In the genomic region with DNA sequence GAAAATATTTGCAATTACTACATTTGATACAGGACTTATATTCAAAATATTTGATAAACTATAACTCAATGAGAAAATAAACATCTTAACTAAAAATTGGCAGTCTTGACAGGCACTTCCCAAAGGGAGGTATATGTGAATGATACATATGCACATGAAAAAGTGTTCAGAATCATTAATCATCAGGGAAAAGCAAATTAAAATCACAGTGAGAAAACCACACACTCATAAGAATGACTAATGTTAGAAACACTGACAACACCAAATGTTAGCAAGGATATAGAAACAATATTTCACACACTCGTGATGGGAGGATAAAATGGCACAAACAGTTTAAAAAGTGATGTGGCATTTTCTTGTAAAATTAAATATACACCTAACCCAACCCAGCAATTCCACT, we compare ENCODE assay signal across 21 cellular contexts. TPM values are rescaled to one million over a fixed set of nuclear protein-coding genes. Genes with fewer than 3 reads are reported as not detected.
"Had no signal": no experiment of that assay in that cellular context is flagged by ENCODE, and none has a peak within 500 bp of the region (broad histone marks: within the 10 kb centered on the region; RNA-seq: fewer than 3 reads in every experiment).

No MANE protein-coding gene starts in this region.

- H3K36me3 Mint-ChIP-seq: activated naive CD4-positive, alpha-beta T cell treated with anti-CD3 and anti-CD28 coated beads, Interleukin-2, amount 10 ng/mL, durations not matched to agents 7 days and 5 days; immature natural killer cell; memory B cell had no signal

- H3K9me3 ChIP-seq: neutrophil, pancreas, psoas muscle, right atrium auricular region had no signal

- ATAC-seq: activated T-cell treated with anti-CD3 and anti-CD28 coated beads, Interleukin-2, amount 50 U/mL, for 72 hours; pancreas; psoas muscle; stimulated activated naive CD8-positive, alpha-beta T cell treated with anti-CD3 and anti-CD28 coated beads, Interleukin-15, Interleukin-2, amounts not matched to agents 100 U/mL and 50 U/mL, for 24 hours; T-helper 17 cell had no signal

- H3K9me3 Mint-ChIP-seq: activated naive CD4-positive, alpha-beta T cell treated with anti-CD3 and anti-CD28 coated beads, Interleukin-2, amount 10 ng/mL, durations not matched to agents 7 days and 5 days; activated T-cell treated with anti-CD3 and anti-CD28 coated beads, Interleukin-2, amount 50 U/mL, for 72 hours; dendritic cell treated with granulocyte-macrophage colony-stimulating factor and Interleukin-4, amounts not matched to agents 40 ng/mL and 50 ng/mL, for 4 days; immature natural killer cell; memory B cell; nephron had no signal

- DNase-seq: activated CD4-positive, alpha-beta T cell treated with anti-CD3 and anti-CD28 coated beads for 4 hours; activated CD4-positive, alpha-beta T cell treated with anti-CD3 and anti-CD28 coated beads, Interleukin-2, amount 50 U/mL, for 48 hours; activated CD4-positive, CD25-positive, alpha-beta regulatory T cell; activated effector memory CD4-positive, alpha-beta T cell treated with Interleukin-2 at 50 U/mL for 16 hours; activated naive CD4-positive, alpha-beta T cell treated with anti-CD3 and anti-CD28 coated beads, Interleukin-2, amount 10 ng/mL, durations not matched to agents 7 days and 5 days; activated T-cell treated with anti-CD3 and anti-CD28 coated beads, Interleukin-2, amount 50 U/mL, for 72 hours; effector CD4-positive, alpha-beta T cell; erythroblast; foreskin melanocyte; immature natural killer cell; pancreas; psoas muscle; stimulated activated CD4-positive, alpha-beta T cell treated with anti-CD3 and anti-CD28 coated beads, Interleukin-4, amount 100 ng/mL, for 4 hours; stimulated activated naive CD8-positive, alpha-beta T cell treated with anti-CD3 and anti-CD28 coated beads, Interleukin-15, Interleukin-2, amounts not matched to agents 100 U/mL and 50 U/mL, for 24 hours; T-helper 17 cell had no signal

- H3K27me3 ChIP-seq: cardiac muscle cell, neutrophil, pancreas, right atrium auricular region had no signal

- H3K4me3 Mint-ChIP-seq: activated naive CD4-positive, alpha-beta T cell treated with anti-CD3 and anti-CD28 coated beads, Interleukin-2, amount 10 ng/mL, durations not matched to agents 7 days and 5 days; activated T-cell treated with anti-CD3 and anti-CD28 coated beads, Interleukin-2, amount 50 U/mL, for 72 hours; dendritic cell treated with granulocyte-macrophage colony-stimulating factor and Interleukin-4, amounts not matched to agents 40 ng/mL and 50 ng/mL, for 4 days; immature natural killer cell; memory B cell; T-helper 17 cell had no signal

- H3K4me3 ChIP-seq: cardiac muscle cell, pancreas, psoas muscle, right atrium auricular region had no signal

- H3K27ac Mint-ChIP-seq: activated naive CD4-positive, alpha-beta T cell treated with anti-CD3 and anti-CD28 coated beads, Interleukin-2, amount 10 ng/mL, durations not matched to agents 7 days and 5 days; activated T-cell treated with anti-CD3 and anti-CD28 coated beads, Interleukin-2, amount 50 U/mL, for 72 hours; dendritic cell treated with granulocyte-macrophage colony-stimulating factor and Interleukin-4, amounts not matched to agents 40 ng/mL and 50 ng/mL, for 4 days; immature natural killer cell; memory B cell; T-helper 17 cell had no signal

- H3K36me3 ChIP-seq: cardiac muscle cell, neutrophil, pancreas, right atrium auricular region had no signal

- H3K27ac ChIP-seq: cardiac muscle cell, neutrophil, pancreas, psoas muscle, right atrium auricular region had no signal

- H3K27me3 Mint-ChIP-seq: dendritic cell treated with granulocyte-macrophage colony-stimulating factor and Interleukin-4, amounts not matched to agents 40 ng/mL and 50 ng/mL, for 4 days; memory B cell; T-helper 17 cell had no signal

RNA-seq across cellular contexts. Expression of a gene that starts 32.0 kb away (rescaled TPM):
- total RNA-seq: cardiac muscle cell had no signal
- polyA plus RNA-seq: cardiac muscle cell had no signal
